In the genomic region with DNA sequence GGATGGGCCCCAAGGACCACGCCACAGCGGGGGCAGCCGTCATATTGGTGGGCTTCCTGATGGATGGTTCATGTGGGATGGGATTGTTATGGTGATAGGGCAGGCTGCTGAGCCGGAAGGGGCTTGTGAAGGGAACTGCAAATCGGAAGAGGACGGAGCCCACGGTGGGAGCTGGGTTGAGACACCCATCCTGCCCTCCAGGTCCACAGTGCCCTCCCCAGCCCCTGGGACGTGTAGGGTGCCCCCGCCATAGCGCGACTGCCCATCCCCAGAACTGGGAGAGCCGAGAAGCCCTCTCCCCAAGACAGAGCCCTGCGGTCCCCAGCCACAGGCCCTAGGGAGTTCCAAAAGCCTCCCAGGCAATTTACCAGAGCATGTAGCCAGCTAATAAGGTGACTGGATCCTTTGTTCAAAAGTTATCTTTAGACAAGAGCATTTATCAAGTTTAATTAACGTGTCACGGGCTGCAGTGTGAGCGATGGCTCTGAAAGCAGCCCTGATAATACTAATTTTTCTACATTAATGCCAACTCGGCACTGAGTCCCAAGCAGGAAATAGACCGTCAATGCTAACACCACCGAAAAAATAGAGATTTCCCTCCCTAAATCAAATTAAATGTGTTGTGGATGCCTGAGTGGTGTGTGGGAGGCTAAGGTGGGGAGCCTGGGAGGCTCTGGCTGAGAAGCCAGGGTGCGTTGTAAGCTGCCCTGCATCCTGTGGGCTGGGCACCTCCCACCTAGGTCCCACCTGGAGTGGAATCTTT, we compare ENCODE assay signal across 15 cellular contexts.
A peak's percentile ranks its signal among the peaks of the same experiment; 100 is the strongest.
DNase-seq lines count a peak whose midpoint lies in the region; ATAC-seq and TF ChIP-seq lines count a peak whose summit lies in the region.
"Had no signal": no experiment of that assay in that cellular context is flagged by ENCODE, and none has a peak within 500 bp of the region (broad histone marks: within the 10 kb centered on the region; RNA-seq: fewer than 3 reads in every experiment).

No MANE protein-coding gene starts in this region.

- no peak for ATAC-seq in HG02970 (IDR thresholded peaks at IDR 0.05; ENCODE audit: low FRiP score, unreplicated experiment)

- POLR2A ChIA-PET in HEK293 (lab: Yijun Ruan, JAX) = no interaction called here

- H3K27me3 ChIP-seq in BE2C (peaks cover 28% of the 10 kb centered on the region), endodermal cell (ENCODE audit: control insufficient read depth, insufficient read depth, low read length, poor library complexity, severe bottlenecking) (no peaks in the 10 kb centered on the region)

- CTCF ChIA-PET in HEK293 (lab: Yijun Ruan, JAX) = interaction anchor here (0.7 to 1.1 kb wide), 2 partner anchors 184 to 500 kb away, joined by 3 to 5 read pairs; no protein-coding TSS in a partner anchor

- no peak overlapping the region for H3K9ac ChIP-seq in endodermal cell (ENCODE audit: extremely low read depth, low read length, poor library complexity, severe bottlenecking)
- H3K9ac ChIP-seq: KMS-11 had no signal

- H3K9me3 ChIP-seq in BE2C (no peaks in the 10 kb centered on the region), HEK293 (ENCODE audit: control insufficient read depth, insufficient read depth, low read depth, low read length) (no peaks in the 10 kb centered on the region), endodermal cell (ENCODE audit: control insufficient read depth, low read length) (no peaks in the 10 kb centered on the region)
- H3K9me3 ChIP-seq: HAP-1 had no signal

- TF ChIP-seq CTCF in BE2C (IDR thresholded peaks at IDR 0.05; ENCODE audit: low read depth, low read length) = no peak
- TF ChIP-seq CTCF in HEK293 (tag by site-specific recombination; IDR thresholded peaks at IDR 0.05) = no peak
- no peak for TF ChIP-seq CTCF in endodermal cell (conservative IDR thresholded peaks at IDR 0.05)

- no peak overlapping the region for H3K27ac Mint-ChIP-seq in endodermal cell

- H3K27me3 Mint-ChIP-seq in endodermal cell (ENCODE audit: insufficient read depth) = peaks cover 16% of the 10 kb centered on the region

- H3K4me1 ChIP-seq in BE2C = peaks cover 6% of the 10 kb centered on the region
- H3K4me1 ChIP-seq in HEK293 (ENCODE audit: control insufficient read depth, insufficient read depth, low read length) = no peaks in the 10 kb centered on the region
- H3K4me1 ChIP-seq in endodermal cell (ENCODE audit: control insufficient read depth, insufficient read depth, low read length) = no peaks in the 10 kb centered on the region
- H3K4me1 ChIP-seq: HAP-1 had no signal

- H3K4me3 Mint-ChIP-seq in endodermal cell = no peak overlapping the region

- 0 out of 2 replicates have a peak overlapping the region, but pooled peaks have one; percentile 14 for H3K4me3 ChIP-seq in BE2C (ENCODE audit: low read depth, low read length)
- no peak overlapping the region for H3K4me3 ChIP-seq in HEK293 (ENCODE audit: low read depth, low read length)
- no peak overlapping the region for H3K4me3 ChIP-seq in endodermal cell (ENCODE audit: low read length)
- H3K4me3 ChIP-seq: HAP-1 had no signal

- H3K36me3 Mint-ChIP-seq in endodermal cell (ENCODE audit: low read depth) = no peaks in the 10 kb centered on the region

- H3K4me1 Mint-ChIP-seq in endodermal cell = no peaks in the 10 kb centered on the region

- 82 to 83% methylated on average over 6 to 19 of the region's 20 CpGs for WGBS in endodermal cell (ENCODE audit: insufficient coverage in 1 of 2, insufficient read length in 1 of 2), 2 experiments

- peaks cover 5% of the 10 kb centered on the region for H3K9me3 Mint-ChIP-seq in endodermal cell

- H3K27ac ChIP-seq in HEK293 (ENCODE audit: extremely low read depth, low read depth, low read length) = no peak overlapping the region
- H3K27ac ChIP-seq in endodermal cell (ENCODE audit: low read depth, low read length) = no peak overlapping the region
- H3K27ac ChIP-seq: KMS-11 had no signal

- H3K36me3 ChIP-seq in BE2C (no peaks in the 10 kb centered on the region), HEK293 (ENCODE audit: control insufficient read depth in 2 of 2, insufficient read depth in 1 of 2, low read length in 2 of 2) (no peaks in the 10 kb centered on the region), endodermal cell (ENCODE audit: control insufficient read depth, insufficient read depth, low read length) (no peaks in the 10 kb centered on the region)
- H3K36me3 ChIP-seq: HAP-1 had no signal

- DNase-seq in BE2C (peak; percentile 58), endodermal cell (peak; percentile 27), mesenteric fat pad (ENCODE audit: low spot score) (peak; percentile 76), HPDE6-E6E7 (ENCODE audit: extremely low spot score) (no peak), COR-L47 (lab: John Stamatoyannopoulos, UW) (no peak), cortex of kidney (lab: John Stamatoyannopoulos, UW) (no peak)
- DNase-seq: activated CD4-positive, alpha-beta T cell treated with anti-CD3 and anti-CD28 coated beads for 1 hour; activated naive CD4-positive, alpha-beta T cell treated with Interleukin-2 at 50 U/mL for 16 hours; NCI-H1092; NCI-H524 treated with DMSO at 0.1 percent for 48 hours; stimulated activated CD4-positive, alpha-beta T cell treated with anti-CD3 and anti-CD28 coated beads, Interleukin-4, amount 100 ng/mL, for 1 hour had no signal

TF ChIP-seq in HEK293, 187 proteins besides CTCF, POLR2A, EP300 and RAD21:
- TF ChIP-seq, protein P1, sequence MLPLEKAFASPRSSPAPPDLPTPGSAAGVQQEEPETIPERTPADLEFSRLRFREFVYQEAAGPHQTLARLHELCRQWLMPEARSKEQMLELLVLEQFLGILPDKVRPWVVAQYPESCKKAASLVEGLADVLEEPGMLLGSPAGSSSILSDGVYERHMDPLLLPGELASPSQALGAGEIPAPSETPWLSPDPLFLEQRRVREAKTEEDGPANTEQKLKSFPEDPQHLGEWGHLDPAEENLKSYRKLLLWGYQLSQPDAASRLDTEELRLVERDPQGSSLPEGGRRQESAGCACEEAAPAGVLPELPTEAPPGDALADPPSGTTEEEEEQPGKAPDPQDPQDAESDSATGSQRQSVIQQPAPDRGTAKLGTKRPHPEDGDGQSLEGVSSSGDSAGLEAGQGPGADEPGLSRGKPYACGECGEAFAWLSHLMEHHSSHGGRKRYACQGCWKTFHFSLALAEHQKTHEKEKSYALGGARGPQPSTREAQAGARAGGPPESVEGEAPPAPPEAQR (tag by site-specific recombination; IDR thresholded peaks at IDR 0.05) = no peak
- TF ChIP-seq ZNF214 (tag by site-specific recombination; IDR thresholded peaks at IDR 0.05; ENCODE audit: borderline replicate concordance) = no peak
- peak; percentile 59 for TF ChIP-seq ZFHX2 (tag by site-specific recombination; conservative IDR thresholded peaks at IDR 0.05)
- TF ChIP-seq GLIS2 (tag by site-specific recombination; IDR thresholded peaks at IDR 0.05) = peak; percentile 5; the same call in 1 of the 2 replicates
TF ChIP-seq in HEK293: peak in this region for 2.

Comparison
In these comparisons a context has a peak if more than half of its experiments do, and no peak if none do; other contexts are left out.
1. DNase-seq: peak in BE2C (single experiment), endodermal cell (single experiment) and mesenteric fat pad (single experiment); none in HPDE6-E6E7 (single experiment), COR-L47 (single experiment) and cortex of kidney (single experiment).